9 cellular contexts compared by ENCODE assay signal in genomic region chr3:15647629-15648167, GRCh38. TPM values are rescaled to one million over a fixed set of nuclear protein-coding genes. Genes with fewer than 3 reads are reported as not detected.
DNase-seq lines count a peak whose midpoint lies in the region; FAIRE-seq and TF ChIP-seq lines count a peak whose summit lies in the region.
"Had no signal": no experiment of that assay in that cellular context is flagged by ENCODE, and none has a peak within 500 bp of the region (broad histone marks: within the 10 kb centered on the region; RNA-seq: fewer than 3 reads in every experiment).

No MANE protein-coding gene starts in this region.

- no peak for TF ChIP-seq CTCF in GM12865 (IDR thresholded peaks at IDR 0.05; ENCODE audit: insufficient read depth, low read depth, low read length, missing control alignments)
- no peak for TF ChIP-seq CTCF in HFF-Myc (IDR thresholded peaks at IDR 0.05; ENCODE audit: low read depth, low read length, missing control alignments)
- TF ChIP-seq CTCF in NB4 (IDR thresholded peaks at IDR 0.05; ENCODE audit: low read depth, low read length), result no peak
- no peak for TF ChIP-seq CTCF in fibroblast of villous mesenchyme (IDR thresholded peaks at IDR 0.05; ENCODE audit: insufficient read depth, low read depth, low read length)

- H3K4me3 ChIP-seq in GM12865 (ENCODE audit: low read depth, low read length), result peak overlapping the region; percentile 14; the same call in 1 of the 2 replicates
- H3K4me3 ChIP-seq in HFF-Myc (replicated peaks; ENCODE audit: low read depth, low read length), result no peak overlapping the region
- H3K4me3 ChIP-seq in NB4 (ENCODE audit: low read depth, low read length), result no peak overlapping the region
- H3K4me3 ChIP-seq in fibroblast of villous mesenchyme (ENCODE audit: low read depth, low read length), result no peak overlapping the region
- H3K4me3 ChIP-seq: cardiac muscle cell had no signal

- no peak for FAIRE-seq in frontal cortex (lab: Jason Lieb, UNC)

- DNase-seq in GM12865 (ENCODE audit: low read depth), result peak; percentile 95
- DNase-seq in HFF-Myc (ENCODE audit: extremely low read depth, low read depth), result peak; percentile 91
- DNase-seq in NB4 (ENCODE audit: low read depth), result peak; percentile 87
- peak; percentile 32 for DNase-seq in activated T-cell treated with anti-CD3 and anti-CD28 coated beads for 4 hours
- DNase-seq in fibroblast of villous mesenchyme (ENCODE audit: low read depth), result peak; percentile 98
- DNase-seq in stimulated activated CD4-positive, alpha-beta T cell treated with anti-CD3 and anti-CD28 coated beads, Interleukin-2, amount 100 ng/mL, for 24 hours, result peak; percentile 47 to 60
- no peak for DNase-seq in frontal cortex (ENCODE audit: low spot score in 2 of 2)
- no peak for DNase-seq in NCI-H748 treated with DMSO at 0.1 percent for 48 hours (lab: John Stamatoyannopoulos, UW)

- TF ChIP-seq POLR2A in NB4 (IDR thresholded peaks at IDR 0.05; ENCODE audit: extremely low read depth, insufficient read length), result no peak

RNA-seq across cellular contexts. Expression of gene BTD, which starts 46.2 kb away (rescaled TPM):
- 19.6 and 34.1 TPM in 2 replicates for total RNA-seq in fibroblast of villous mesenchyme
- total RNA-seq in frontal cortex, result 13.9 TPM

RNA-seq across cellular contexts. Expression of gene HACL1, which starts 46.3 kb away (rescaled TPM):
- total RNA-seq in fibroblast of villous mesenchyme (25.8 and 33.7 TPM in 2 replicates), frontal cortex (33.4 TPM)

Comparison
In these comparisons a context has a peak if more than half of its experiments do, and no peak if none do; other contexts are left out.
1. DNase-seq: peak in GM12865 (single experiment), HFF-Myc (single experiment), NB4 (single experiment), activated T-cell treated with anti-CD3 and anti-CD28 coated beads for 4 hours (single experiment), fibroblast of villous mesenchyme (single experiment) and stimulated activated CD4-positive, alpha-beta T cell treated with anti-CD3 and anti-CD28 coated beads, Interleukin-2, amount 100 ng/mL, for 24 hours (2 of 2); none in frontal cortex (0 of 2) and NCI-H748 treated with DMSO at 0.1 percent for 48 hours (single experiment).